8 cellular contexts compared by ENCODE assay signal in the genomic region with DNA sequence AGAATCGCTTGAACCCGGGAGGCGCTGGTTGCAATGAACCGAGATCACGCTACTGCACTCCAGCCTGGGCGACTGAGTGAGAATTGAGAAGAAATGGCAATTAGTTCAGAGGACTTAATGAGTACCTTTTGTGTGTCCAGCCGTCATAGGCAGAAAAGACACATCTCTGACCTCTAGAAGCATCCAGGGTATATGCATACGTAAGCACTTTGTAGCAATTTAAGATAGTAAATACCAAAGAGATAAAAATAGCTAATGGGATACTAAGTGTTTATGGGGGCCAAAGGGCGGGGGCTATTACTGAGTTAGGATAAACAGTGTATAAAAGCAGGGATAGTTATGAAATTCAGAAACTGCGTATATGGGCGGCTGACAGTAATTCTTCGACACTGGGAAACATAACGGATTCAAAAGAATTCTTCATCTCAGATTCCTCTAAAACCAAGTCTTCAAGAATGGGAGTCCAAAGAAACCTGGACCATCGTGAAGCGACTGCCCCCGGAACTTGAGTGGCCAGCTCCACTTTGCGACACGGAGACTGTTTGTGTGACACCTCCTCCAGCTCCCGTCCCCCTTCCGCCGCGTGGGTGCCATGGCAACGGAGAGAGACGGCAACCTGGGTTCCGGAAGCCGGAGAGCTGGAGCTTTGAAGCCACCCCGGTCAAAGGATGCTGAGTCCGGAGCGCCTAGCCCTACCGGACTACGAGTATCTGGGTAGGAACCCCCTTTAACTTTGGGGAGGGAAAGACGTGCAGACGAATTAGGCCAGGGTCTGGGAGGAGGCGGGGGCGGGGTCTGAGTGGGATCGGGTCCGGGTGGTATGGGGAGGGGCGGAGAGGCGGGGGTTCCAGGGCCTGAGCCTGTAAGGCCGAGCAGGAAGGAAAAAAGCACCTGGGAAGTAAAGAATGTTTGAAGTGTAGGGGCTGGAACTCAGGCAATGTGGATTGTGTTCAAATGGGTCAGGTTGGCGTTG. TPM values are rescaled to one million over a fixed set of nuclear protein-coding genes. Genes with fewer than 3 reads are reported as not detected.
DNase-seq lines count a peak whose midpoint lies in the region; ATAC-seq, FAIRE-seq and TF ChIP-seq lines count a peak whose summit lies in the region.

A gene with protein sequence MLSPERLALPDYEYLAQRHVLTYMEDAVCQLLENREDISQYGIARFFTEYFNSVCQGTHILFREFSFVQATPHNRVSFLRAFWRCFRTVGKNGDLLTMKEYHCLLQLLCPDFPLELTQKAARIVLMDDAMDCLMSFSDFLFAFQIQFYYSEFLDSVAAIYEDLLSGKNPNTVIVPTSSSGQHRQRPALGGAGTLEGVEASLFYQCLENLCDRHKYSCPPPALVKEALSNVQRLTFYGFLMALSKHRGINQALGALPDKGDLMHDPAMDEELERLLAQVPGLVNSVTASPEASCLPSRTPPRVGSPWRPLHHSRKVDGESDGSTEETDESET (plus strand): TSS at position 624 of the 973 bp plus-strand sequence. CDS start 45 bp downstream, at position 669.

- no peaks in the 10 kb centered on the region for H3K9me3 Mint-ChIP-seq in progenitor cell of endocrine pancreas (ENCODE audit: low read depth)

- DNase-seq in GM12891 (ENCODE audit: insufficient read length, low spot score) (peak; percentile 98), NCI-H1694 (lab: John Stamatoyannopoulos, UW) (peak; percentile 63), T-helper 17 cell (peak; percentile 79 to 91 (median 80)), amygdala (lab: John Stamatoyannopoulos, UW) (peak in 54 of 56 donors; percentile 26 to 90 (median 81)), left ventricle myocardium inferior (peak; percentile 91), progenitor cell of endocrine pancreas (ENCODE audit: low spot score, unreplicated experiment) (peak; percentile 91), upper lobe of right lung (peak; percentile 97)

- intact Hi-C loops in left ventricle myocardium inferior (cut with micrococcal nuclease): no loop called here
- intact Hi-C loops in upper lobe of right lung (cut with DNase I): no loop called here

- H3K27me3 Mint-ChIP-seq in T-helper 17 cell (peaks cover 16% of the 10 kb centered on the region), progenitor cell of endocrine pancreas (no peaks in the 10 kb centered on the region)

- H3K27me3 ChIP-seq in left ventricle myocardium inferior (ENCODE audit: low read depth) (peaks cover 4% of the 10 kb centered on the region), upper lobe of right lung (peaks cover 3% of the 10 kb centered on the region)

- H3K4me3 ChIP-seq in left ventricle myocardium inferior (peak within 1 kb of the TSS; percentile 75), upper lobe of right lung (peak within 1 kb of the TSS; percentile 64)

- H3K4me1 Mint-ChIP-seq in T-helper 17 cell (peaks cover 15% of the 10 kb centered on the region), progenitor cell of endocrine pancreas (ENCODE audit: low read depth) (peaks cover 11% of the 10 kb centered on the region)

- H3K9me3 ChIP-seq in T-helper 17 cell (ENCODE audit: control insufficient read depth, low read length, poor library complexity, severe bottlenecking): no peaks in the 10 kb centered on the region
- no peaks in the 10 kb centered on the region for H3K9me3 ChIP-seq in left ventricle myocardium inferior (replicated peaks)
- no peaks in the 10 kb centered on the region for H3K9me3 ChIP-seq in upper lobe of right lung

- ATAC-seq in HG02870 (IDR thresholded peaks at IDR 0.05; ENCODE audit: unreplicated experiment) (peak; percentile 93), T-helper 17 cell (peak; percentile 99), upper lobe of right lung (peak; percentile 100)

- H3K36me3 ChIP-seq in left ventricle myocardium inferior (peaks cover 4% of the 10 kb centered on the region), upper lobe of right lung (no peaks in the 10 kb centered on the region)

- TF ChIP-seq CTCF in left ventricle myocardium inferior (IDR thresholded peaks at IDR 0.05; ENCODE audit: borderline replicate concordance) (no peak), progenitor cell of endocrine pancreas (IDR thresholded peaks at IDR 0.05; ENCODE audit: unreplicated experiment) (no peak), upper lobe of right lung (IDR thresholded peaks at IDR 0.05) (no peak)

- peak; percentile 98 for FAIRE-seq in GM12891 (lab: Jason Lieb, UNC)

- TF ChIP-seq POLR2A in GM12891 (IDR thresholded peaks at IDR 0.05; ENCODE audit: low read depth, low read length): no peak

- H3K27ac ChIP-seq in left ventricle myocardium inferior (replicated peaks): peak within 1 kb of the TSS; percentile 45
- peak within 1 kb of the TSS; percentile 58 for H3K27ac ChIP-seq in upper lobe of right lung

- H3K36me3 Mint-ChIP-seq in T-helper 17 cell (ENCODE audit: low read depth): no peaks in the 10 kb centered on the region
- H3K36me3 Mint-ChIP-seq in progenitor cell of endocrine pancreas (ENCODE audit: insufficient read depth): peaks cover 6% of the 10 kb centered on the region

- H3K27ac Mint-ChIP-seq in T-helper 17 cell (peak within 1 kb of the TSS; percentile 87), progenitor cell of endocrine pancreas (peak within 1 kb of the TSS; percentile 98)

- H3K4me3 Mint-ChIP-seq in T-helper 17 cell (peak within 1 kb of the TSS; percentile 90), progenitor cell of endocrine pancreas (ENCODE audit: low read depth) (peak within 1 kb of the TSS; percentile 99)

- H3K4me1 ChIP-seq in left ventricle myocardium inferior (peaks cover 17% of the 10 kb centered on the region), upper lobe of right lung (peaks cover 7% of the 10 kb centered on the region)

TF ChIP-seq in GM12891, 5 proteins besides CTCF, POLR2A, EP300 and RAD21:
- TF ChIP-seq PAX5 (IDR thresholded peaks at IDR 0.05; ENCODE audit: insufficient read depth, low read length, severe bottlenecking): peak; percentile 29
- TF ChIP-seq POLR2AphosphoS5 (IDR thresholded peaks at IDR 0.05; ENCODE audit: low read depth, low read length): 0 out of 2 replicates have a peak, but pooled peaks have one; percentile 26
- TF ChIP-seq POU2F2 (IDR thresholded peaks at IDR 0.05; ENCODE audit: low read depth, low read length): peak; percentile 80
- TF ChIP-seq TAF1 (IDR thresholded peaks at IDR 0.05; ENCODE audit: low read depth, low read length): peak; percentile 74
- peak; percentile 21; the same call in 1 of the 2 replicates for TF ChIP-seq SPI1 (IDR thresholded peaks at IDR 0.05; ENCODE audit: low read depth, low read length)
TF ChIP-seq in GM12891: peak in this region for 5.

RNA-seq across cellular contexts. Expression of the gene that starts here (rescaled TPM):
- polyA plus RNA-seq in GM12891 (2012; ENCODE audit: low read depth, missing spikeins): 27.1 TPM
- 10 to 100 TPM; 12.2 to 13.8 TPM for total RNA-seq in T-helper 17 cell
- total RNA-seq in left ventricle myocardium inferior: 12.9 TPM
- total RNA-seq in progenitor cell of endocrine pancreas: 63.3 and 66.1 TPM in 2 replicates
- total RNA-seq in upper lobe of right lung: 26.2 TPM

Comparison
In these comparisons a context has a peak if more than half of its experiments do, and no peak if none do; other contexts are left out.
1. Peak in every context shown above with its lines: DNase-seq, ATAC-seq, H3K4me3 ChIP-seq and H3K27ac ChIP-seq.